8 cellular contexts compared by ENCODE assay signal in the genomic region with DNA sequence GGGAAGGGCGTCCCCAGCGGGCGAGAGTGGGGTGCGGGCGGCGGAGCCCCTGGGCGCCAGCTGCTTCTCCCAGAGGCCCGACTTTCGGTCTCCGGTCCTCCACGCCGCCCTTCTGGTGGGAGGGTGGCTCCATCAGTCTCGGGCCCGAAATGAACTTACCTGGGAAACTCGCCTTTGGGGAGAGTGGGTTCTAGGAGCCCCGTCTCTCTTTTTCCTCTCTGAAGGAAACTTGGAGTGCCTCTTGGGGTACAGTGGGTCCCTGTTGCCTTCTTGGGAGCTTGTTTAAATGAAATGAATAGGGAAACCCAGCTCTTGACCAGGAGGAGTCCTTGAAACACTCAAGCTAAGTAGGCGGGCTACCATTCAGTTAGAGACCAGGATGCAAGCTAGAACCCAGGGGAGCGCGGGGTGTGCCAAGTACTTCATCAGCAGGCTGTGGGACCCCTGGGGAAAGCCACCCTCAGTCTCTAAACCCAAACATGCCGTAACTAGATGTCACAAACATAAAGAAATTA. TPM values are rescaled to one million over a fixed set of nuclear protein-coding genes. Genes with fewer than 3 reads are reported as not detected.
DNase-seq lines count a peak whose midpoint lies in the region; ATAC-seq and TF ChIP-seq lines count a peak whose summit lies in the region.

No MANE protein-coding gene starts in this region.

- no peak for TF ChIP-seq EP300 in neural cell (conservative IDR thresholded peaks at IDR 0.05; ENCODE audit: poor library complexity, severe bottlenecking)

- BruUV-seq in IMR-90 (replicated peaks; lab: Mats Ljungman, UMichigan), result no TSS peak

- H3K36me3 ChIP-seq in IMR-90 (ENCODE audit: control insufficient read depth, insufficient read depth, low read length) (no peaks in the 10 kb centered on the region), colonic mucosa (no peaks in the 10 kb centered on the region), neural cell (ENCODE audit: insufficient read depth, low read length) (no peaks in the 10 kb centered on the region)

- no peaks in the 10 kb centered on the region for H3K9me2 ChIP-seq in neural cell (ENCODE audit: insufficient read depth, low read length)

- H3K9me3 ChIP-seq in CD4-positive, alpha-beta T cell (ENCODE audit: control insufficient read depth, low read length), result no peaks in the 10 kb centered on the region
- H3K9me3 ChIP-seq in IMR-90 (ENCODE audit: control insufficient read depth, insufficient read depth, low read length), result no peaks in the 10 kb centered on the region
- H3K9me3 ChIP-seq in colonic mucosa, result no peaks in the 10 kb centered on the region
- no peaks in the 10 kb centered on the region for H3K9me3 ChIP-seq in neural cell (ENCODE audit: low read length)

- dilution Hi-C loops in IMR-90 (cut with HindIII; ENCODE audit: low sequenced_read_pairs, unreplicated experiment), result no loop called here

- H2AK9ac ChIP-seq in IMR-90 (replicated peaks; ENCODE audit: low read depth, low read length, poor library complexity), result peak overlapping the region; percentile 5

- CTCF ChIA-PET in CD4-positive, alpha-beta T cell (lab: Charles Lee), result no interaction called here
- CTCF ChIA-PET in IMR-90 (lab: Yijun Ruan, JAX), result interaction anchor here (0.6 to 1.2 kb wide), 2 partner anchors 9 to 17 kb away, joined by 3 read pairs; no protein-coding TSS in a partner anchor

- H3K4me2 ChIP-seq in IMR-90 (ENCODE audit: low read depth, low read length) (peak overlapping the region; percentile 99), neural cell (ENCODE audit: low read length) (peak overlapping the region; percentile 60)

- H2AFZ ChIP-seq in IMR-90 (replicated peaks; ENCODE audit: low read length, poor library complexity) (peak overlapping the region; percentile 89), neural cell (ENCODE audit: low read depth, low read length) (no peak overlapping the region)

- H3K9me1 ChIP-seq in IMR-90 (ENCODE audit: insufficient read depth, low read length), result no peaks in the 10 kb centered on the region

- H2BK120ac ChIP-seq in IMR-90 (ENCODE audit: low read depth, low read length), result no peak overlapping the region

- H3K18ac ChIP-seq in IMR-90 (ENCODE audit: low read depth, low read length), result no peak overlapping the region

- H2BK20ac ChIP-seq in IMR-90 (ENCODE audit: low read depth, low read length), result no peak overlapping the region

- no peaks in the 10 kb centered on the region for H3K9me3 Mint-ChIP-seq in CD4-positive, alpha-beta T cell
- no peaks in the 10 kb centered on the region for H3K9me3 Mint-ChIP-seq in immature natural killer cell

- no peak for ATAC-seq in CD4-positive, alpha-beta T cell (ENCODE audit: poor library complexity)
- ATAC-seq in IMR-90 (ENCODE audit: low read depth), result no peak

- H3K27me3 Mint-ChIP-seq in CD4-positive, alpha-beta T cell, result peaks cover 78% of the 10 kb centered on the region
- peaks cover 2 to 18% (median 14%) of the 10 kb centered on the region in 3 donors for H3K27me3 Mint-ChIP-seq in immature natural killer cell (ENCODE audit: low read depth in 3 of 3)

- H3K56ac ChIP-seq in IMR-90 (ENCODE audit: extremely low read depth, insufficient read depth, low read length), result no peak overlapping the region

- 50% methylated on average over 3 of the region's 20 CpGs; no CpG with 5 or more reads in 1 of the 2 experiments for WGBS in IMR-90 (ENCODE audit: extremely low coverage in 2 of 2, insufficient read length in 1 of 2), 2 experiments

- H3K27me3 ChIP-seq in CD4-positive, alpha-beta T cell (ENCODE audit: control insufficient read depth, insufficient read depth, low read length), result peaks cover 41% of the 10 kb centered on the region
- peaks cover 28% of the 10 kb centered on the region for H3K27me3 ChIP-seq in IMR-90 (ENCODE audit: control insufficient read depth, insufficient read depth, low read length)
- peaks cover 26% of the 10 kb centered on the region for H3K27me3 ChIP-seq in colonic mucosa
- H3K27me3 ChIP-seq in neural cell (ENCODE audit: insufficient read depth, low read depth, low read length), result peaks cover 60% of the 10 kb centered on the region

- no peak overlapping the region for H3K27ac Mint-ChIP-seq in CD4-positive, alpha-beta T cell
- H3K27ac Mint-ChIP-seq in immature natural killer cell, result no peak overlapping the region

- TF ChIP-seq POLR2A in IMR-90 (IDR thresholded peaks at IDR 0.05; ENCODE audit: low read depth, low read length), result no peak

- no peak for TF ChIP-seq CTCF in CD4-positive, alpha-beta T cell (IDR thresholded peaks at IDR 0.05)
- TF ChIP-seq CTCF in IMR-90 (conservative IDR thresholded peaks at IDR 0.05; ENCODE audit: low read depth, low read length), result no peak
- no peak for TF ChIP-seq CTCF in colonic mucosa (IDR thresholded peaks at IDR 0.05)
- peak; percentile 31 for TF ChIP-seq CTCF in neural cell (IDR thresholded peaks at IDR 0.05; ENCODE audit: poor library complexity, severe bottlenecking)

- no peak overlapping the region for H2BK15ac ChIP-seq in IMR-90 (ENCODE audit: low read depth, low read length)

- H2BK5ac ChIP-seq in IMR-90 (ENCODE audit: low read depth, low read length, poor library complexity, severe bottlenecking), result no peak overlapping the region

- H3K4ac ChIP-seq in IMR-90 (ENCODE audit: low read depth, low read length), result no peak overlapping the region

- no peaks in the 10 kb centered on the region for H3K79me1 ChIP-seq in IMR-90 (ENCODE audit: low read depth in 1 of 2, low read length in 2 of 2)

- H3K4me3 ChIP-seq in IMR-90 (ENCODE audit: insufficient read depth, low read depth, low read length) (peak overlapping the region; percentile 79), colonic mucosa (peak overlapping the region; percentile 41), neural cell (ENCODE audit: low read length) (peak overlapping the region; percentile 86)

- no peak overlapping the region for H4K91ac ChIP-seq in IMR-90 (ENCODE audit: insufficient read depth, low read depth, low read length)

- no peaks in the 10 kb centered on the region for H3K36me3 Mint-ChIP-seq in CD4-positive, alpha-beta T cell (ENCODE audit: low read depth)
- no peaks in the 10 kb centered on the region for H3K36me3 Mint-ChIP-seq in immature natural killer cell

- in situ Hi-C loops in IMR-90 (cut with MboI; ENCODE audit: low sequenced_read_pairs), result no loop called here

- no peak overlapping the region for H3K14ac ChIP-seq in IMR-90 (replicated peaks; ENCODE audit: low read depth, low read length)

- peaks cover 25% of the 10 kb centered on the region for H3K4me1 Mint-ChIP-seq in CD4-positive, alpha-beta T cell (ENCODE audit: low read depth)
- peaks cover 8 to 10% of the 10 kb centered on the region in 2 donors for H3K4me1 Mint-ChIP-seq in immature natural killer cell

- no peak overlapping the region for H2AK5ac ChIP-seq in IMR-90 (ENCODE audit: low read depth, low read length)

- H4K20me1 ChIP-seq in IMR-90 (ENCODE audit: insufficient read depth, low read length) (no peaks in the 10 kb centered on the region), neural cell (ENCODE audit: insufficient read depth) (no peaks in the 10 kb centered on the region)

- H4K8ac ChIP-seq in IMR-90 (ENCODE audit: low read depth in 2 of 2, low read length in 2 of 2), result no peak overlapping the region

- H3K23ac ChIP-seq in IMR-90 (ENCODE audit: low read depth, low read length), result no peak overlapping the region

- no peaks in the 10 kb centered on the region for H3F3A ChIP-seq in neural cell (ENCODE audit: insufficient read depth, low read length, poor library complexity, severe bottlenecking)

- peak overlapping the region; percentile 55 for H3K4me3 Mint-ChIP-seq in CD4-positive, alpha-beta T cell
- peak overlapping the region in 2 of 5 donors; percentile 28 to 37 for H3K4me3 Mint-ChIP-seq in immature natural killer cell

- no peak overlapping the region for H3K27ac ChIP-seq in CD4-positive, alpha-beta T cell (ENCODE audit: low read depth, low read length)
- H3K27ac ChIP-seq in IMR-90 (ENCODE audit: insufficient read depth, low read length) (no peak overlapping the region), colonic mucosa (no peak overlapping the region), neural cell (ENCODE audit: low read length) (no peak overlapping the region)

- no peak overlapping the region for H3K9ac ChIP-seq in IMR-90 (ENCODE audit: low read depth, low read length)
- no peak overlapping the region for H3K9ac ChIP-seq in colonic mucosa (ENCODE audit: low read depth in 2 of 2, low read length in 2 of 2)
- H3K9ac ChIP-seq in neural cell (ENCODE audit: low read length), result peak overlapping the region; percentile 42

- no peaks in the 10 kb centered on the region for H3K79me2 ChIP-seq in neural cell (replicated peaks; ENCODE audit: insufficient read depth, low read length)

- H4K5ac ChIP-seq in IMR-90 (ENCODE audit: low read depth, low read length), result no peak overlapping the region

- intact Hi-C loops in CD4-positive, alpha-beta T cell (cut with DNase I, micrococcal nuclease), result no loop called here
- intact Hi-C loops in IMR-90 (cut with micrococcal nuclease) (no loop called here), colonic mucosa (cut with DNase I) (no loop called here)

- TF ChIP-seq RAD21 in IMR-90 (IDR thresholded peaks at IDR 0.05; ENCODE audit: low read length), result no peak
- TF ChIP-seq RAD21 in neural cell (conservative IDR thresholded peaks at IDR 0.05), result no peak

- no peak for DNase-seq in CD4-positive, alpha-beta T cell
- DNase-seq in IMR-90 (no peak), colonic mucosa (no peak), immature natural killer cell (no peak), CD1c-positive myeloid dendritic cell (ENCODE audit: extremely low spot score) (no peak), H4 (ENCODE audit: low spot score) (no peak)
- no peak for DNase-seq in stimulated activated naive CD4-positive, alpha-beta T cell treated with Interleukin-2 at 50 U/mL for 16 hours (lab: John Stamatoyannopoulos, UW)

- POLR2A ChIA-PET in CD4-positive, alpha-beta T cell (lab: Charles Lee), result no interaction called here
- POLR2A ChIA-PET in IMR-90 (lab: Charles Lee; ENCODE audit: unreplicated experiment), result no interaction called here

- H3K4me1 ChIP-seq in IMR-90 (ENCODE audit: control insufficient read depth, insufficient read depth, low read length) (peaks cover 5% of the 10 kb centered on the region), colonic mucosa (peaks cover 8% of the 10 kb centered on the region)

TF ChIP-seq in IMR-90, 13 proteins besides CTCF, POLR2A, EP300 and RAD21 (continues in another document):
- TF ChIP-seq SMC3 (IDR thresholded peaks at IDR 0.05; ENCODE audit: low read depth, low read length) (no peak), MXI1 (IDR thresholded peaks at IDR 0.05; ENCODE audit: borderline replicate concordance, low read depth, low read length) (no peak)

TF ChIP-seq in neural cell, 6 proteins besides CTCF, POLR2A, EP300 and RAD21 (continues in another document):
- TF ChIP-seq TAF1 (IDR thresholded peaks at IDR 0.05; ENCODE audit: low read depth) (no peak), MXI1 (conservative IDR thresholded peaks at IDR 0.05; ENCODE audit: poor library complexity, severe bottlenecking) (peak; percentile 1)

RNA-seq across cellular contexts. Expression of gene SLC26A4, which starts 1.3 kb away (rescaled TPM):
- not detected for total RNA-seq in CD4-positive, alpha-beta T cell
- total RNA-seq in IMR-90 (2012; rRNA removed), result 0.56 and 1.1 TPM in 2 replicates
- 0.09 and 0.20 TPM in 2 replicates for polyA plus RNA-seq in IMR-90 (2012; rRNA removed)
- 0.07 TPM in 1 of 2 replicates, not detected in the other for polyA plus RNA-seq in IMR-90 (2012; cell fraction: cytosol; rRNA removed)
- polyA plus RNA-seq in IMR-90 (2012; cell fraction: nucleus; rRNA removed; ENCODE audit: low replicate concordance), result 0.05 and 0.19 TPM in 2 replicates
- total RNA-seq in colonic mucosa, result under 1 TPM; 0.32 to 0.59 TPM
- polyA plus RNA-seq in neural cell, result not detected in 2 replicates
- polyA minus RNA-seq in neural cell, result not detected in 2 replicates
- not detected for polyA plus RNA-seq in immature natural killer cell
- total RNA-seq in H4 (2014; rRNA removed; shearing (Covaris generic)), result 0.06 and 0.19 TPM in 2 replicates
